Comparison of ENCODE assay signal across 1 cellular context in genomic region chr1:59333626-59334277, GRCh38.
TF ChIP-seq lines count a peak whose summit lies in the region.

No MANE protein-coding gene starts in this region.

TF ChIP-seq in K562, 482 proteins besides CTCF, POLR2A, EP300 and RAD21:
- no peak for TF ChIP-seq JUNB (CRISPR knock-in tag; conservative IDR thresholded peaks at IDR 0.05)
- no peak for TF ChIP-seq CEBPG (CRISPR knock-in tag; IDR thresholded peaks at IDR 0.05)
- TF ChIP-seq CEBPG (tag; conservative IDR thresholded peaks at IDR 0.05 in 1 of 2, IDR thresholded peaks at IDR 0.05 in 1 of 2) = peak; percentile 20 to 44; a peak in 2 of 4 replicates
- TF ChIP-seq RBM25 (IDR thresholded peaks at IDR 0.05; ENCODE audit: low read depth, low read length, severe bottlenecking) = peak; percentile 91
- TF ChIP-seq CEBPB (tag; IDR thresholded peaks at IDR 0.05) = 0 out of 2 replicates have a peak, but pooled peaks have one; percentile 11
- 0 out of 2 replicates have a peak, but pooled peaks have one; percentile 43 for TF ChIP-seq ZNF175 (CRISPR knock-in tag; IDR thresholded peaks at IDR 0.05; ENCODE audit: low read depth)
- peak; percentile 66 for TF ChIP-seq ZFP36 (IDR thresholded peaks at IDR 0.05; ENCODE audit: low read depth, low read length, partially characterized antibody)
- no peak for TF ChIP-seq ZNF444 (CRISPR knock-in tag; IDR thresholded peaks at IDR 0.05)
- TF ChIP-seq THAP7 (CRISPR knock-in tag; IDR thresholded peaks at IDR 0.05) = no peak
- TF ChIP-seq RBM17 (IDR thresholded peaks at IDR 0.05; ENCODE audit: borderline replicate concordance, low read depth, low read length) = no peak
- TF ChIP-seq FOSL1 (tag; conservative IDR thresholded peaks at IDR 0.05) = peak; percentile 60
- TF ChIP-seq ZNF431 (CRISPR knock-in tag; IDR thresholded peaks at IDR 0.05) = no peak
